ENCODE assay signal across 8 cellular contexts in genomic region chr10:48523820-48524758, GRCh38.
DNase-seq lines count a peak whose midpoint lies in the region; ATAC-seq and TF ChIP-seq lines count a peak whose summit lies in the region.

No MANE protein-coding gene starts in this region.

- H3K27ac ChIP-seq in heart right ventricle: no peak overlapping the region

- ATAC-seq in heart right ventricle: peak in 6 of 8 donors; percentile 15 to 52 (median 39)
- ATAC-seq in HG02885 (IDR thresholded peaks at IDR 0.05; ENCODE audit: poor library complexity, unreplicated experiment): no peak
- ATAC-seq in stimulated activated effector memory CD8-positive, alpha-beta T cell treated with anti-CD3 and anti-CD28 coated beads, Interleukin-12 subunit alpha, Interleukin-12 subunit beta, amount 100 ng/mL, for 72 hours: no peak

- no peaks in the 10 kb centered on the region for H3K9me3 ChIP-seq in heart right ventricle

- intact Hi-C loops in heart right ventricle (cut with DNase I): no loop called here

- no peak overlapping the region for H3K4me3 Mint-ChIP-seq in stimulated activated effector memory CD8-positive, alpha-beta T cell treated with anti-CD3 and anti-CD28 coated beads, Interleukin-12 subunit alpha, Interleukin-12 subunit beta, amount 100 ng/mL, for 72 hours

- peaks cover 0 to 40% (median 14%) of the 10 kb centered on the region in 7 donors for H3K27me3 ChIP-seq in heart right ventricle

- no peak overlapping the region for H3K27ac Mint-ChIP-seq in stimulated activated effector memory CD8-positive, alpha-beta T cell treated with anti-CD3 and anti-CD28 coated beads, Interleukin-12 subunit alpha, Interleukin-12 subunit beta, amount 100 ng/mL, for 72 hours

- WGBS in heart right ventricle, 2 donors: 5% methylated on average over 92 to 93 of the region's 93 CpGs

- H3K4me3 ChIP-seq in heart right ventricle: peak overlapping the region; percentile 30 to 62 (median 53)
- H3K4me3 ChIP-seq in skeletal muscle cell (ENCODE audit: low read depth, low read length): peak overlapping the region; percentile 46

- peaks cover 0 to 36% (median 10%) of the 10 kb centered on the region in 9 donors for H3K4me1 ChIP-seq in heart right ventricle

- H3K36me3 ChIP-seq in heart right ventricle: no peaks in the 10 kb centered on the region

- no peaks in the 10 kb centered on the region for H3K36me3 Mint-ChIP-seq in stimulated activated effector memory CD8-positive, alpha-beta T cell treated with anti-CD3 and anti-CD28 coated beads, Interleukin-12 subunit alpha, Interleukin-12 subunit beta, amount 100 ng/mL, for 72 hours

- peak; percentile 31 for DNase-seq in stimulated activated CD4-positive, alpha-beta T cell treated with anti-CD3 and anti-CD28 coated beads, Interleukin-15, amount 100 ng/mL, for 24 hours
- DNase-seq in stimulated activated CD4-positive, alpha-beta T cell treated with anti-CD3 and anti-CD28 coated beads, Interleukin-4, amount 100 ng/mL, for 1 hour: no peak
- peak; percentile 72 for DNase-seq in UCSD-AML1 (lab: John Stamatoyannopoulos, UW; ENCODE audit: unreplicated experiment)
- DNase-seq in heart right ventricle: no peak
- no peak for DNase-seq in skeletal muscle cell (ENCODE audit: low read depth)
- no peak for DNase-seq in stimulated activated effector memory CD8-positive, alpha-beta T cell treated with anti-CD3 and anti-CD28 coated beads, Interleukin-12 subunit alpha, Interleukin-12 subunit beta, amount 100 ng/mL, for 72 hours (ENCODE audit: low spot score in 2 of 2)
- DNase-seq in occipital lobe (lab: John Stamatoyannopoulos, UW): no peak

- TF ChIP-seq CTCF in heart right ventricle (IDR thresholded peaks at IDR 0.05): peak; percentile 13 to 68 (median 56)

- H3K9me3 Mint-ChIP-seq in stimulated activated effector memory CD8-positive, alpha-beta T cell treated with anti-CD3 and anti-CD28 coated beads, Interleukin-12 subunit alpha, Interleukin-12 subunit beta, amount 100 ng/mL, for 72 hours: peaks cover 3% of the 10 kb centered on the region

- H3K4me1 Mint-ChIP-seq in stimulated activated effector memory CD8-positive, alpha-beta T cell treated with anti-CD3 and anti-CD28 coated beads, Interleukin-12 subunit alpha, Interleukin-12 subunit beta, amount 100 ng/mL, for 72 hours: peaks cover 12% of the 10 kb centered on the region

Comparison
In these comparisons a context has a peak if more than half of its experiments do, and no peak if none do; other contexts are left out.
1. DNase-seq: peak in stimulated activated CD4-positive, alpha-beta T cell treated with anti-CD3 and anti-CD28 coated beads, Interleukin-15, amount 100 ng/mL, for 24 hours (single experiment) and UCSD-AML1 (single experiment); none in stimulated activated CD4-positive, alpha-beta T cell treated with anti-CD3 and anti-CD28 coated beads, Interleukin-4, amount 100 ng/mL, for 1 hour (single experiment), heart right ventricle (0 of 2), skeletal muscle cell (single experiment), stimulated activated effector memory CD8-positive, alpha-beta T cell treated with anti-CD3 and anti-CD28 coated beads, Interleukin-12 subunit alpha, Interleukin-12 subunit beta, amount 100 ng/mL, for 72 hours (0 of 2) and occipital lobe (single experiment).
2. ATAC-seq: peak in heart right ventricle (6 of 8); none in HG02885 (single experiment) and stimulated activated effector memory CD8-positive, alpha-beta T cell treated with anti-CD3 and anti-CD28 coated beads, Interleukin-12 subunit alpha, Interleukin-12 subunit beta, amount 100 ng/mL, for 72 hours (single experiment).